21 cellular contexts compared by ENCODE assay signal in genomic region chr21:42130447-42130846, GRCh38. TPM values are rescaled to one million over a fixed set of nuclear protein-coding genes. Genes with fewer than 3 reads are reported as not detected.
DNase-seq lines count a peak whose midpoint lies in the region; FAIRE-seq and TF ChIP-seq lines count a peak whose summit lies in the region.
"Had no signal": no experiment of that assay in that cellular context is flagged by ENCODE, and none has a peak within 500 bp of the region (broad histone marks: within the 10 kb centered on the region; RNA-seq: fewer than 3 reads in every experiment).

No MANE protein-coding gene starts in this region.

- peak; percentile 20 for DNase-seq in ELR (ENCODE audit: low read depth)
- no peak for DNase-seq in H1 (ENCODE audit: low read depth in 1 of 2, low spot score in 2 of 2)
- no peak for DNase-seq in GM10266 (ENCODE audit: extremely low spot score)
- DNase-seq in stimulated activated naive CD4-positive, alpha-beta T cell (lab: John Stamatoyannopoulos, UW), result no peak
- no peak for DNase-seq in NCI-H82 (lab: John Stamatoyannopoulos, UW)
- DNase-seq in ureter (ENCODE audit: low spot score), result no peak
- DNase-seq: ACHN; BE2C; C1 segment of cervical spinal cord; CD4-positive, CD25-positive, alpha-beta regulatory T cell; CD8-positive, alpha-beta memory T cell; COR-L47; GF-D8; HCEC 1CT; Kasumi-1; KBM-7 had no signal

- H3K9ac ChIP-seq in H1 (replicated peaks in 1 of 4; ENCODE audit: extremely low read depth in 1 of 4, low read depth in 3 of 4, low read length in 3 of 4), result no peak overlapping the region

- no peaks in the 10 kb centered on the region for H3K79me1 ChIP-seq in H1 (ENCODE audit: low read depth, low read length)

- no peak overlapping the region for H3K4me2 ChIP-seq in H1 (ENCODE audit: insufficient read depth in 1 of 2, low read depth in 2 of 2, low read length in 2 of 2)

- no peak for TF ChIP-seq CTCF in H1 (IDR thresholded peaks at IDR 0.05; ENCODE audit: control extremely low read depth in 1 of 3, insufficient read depth in 1 of 3, low read depth in 1 of 3, low read length in 3 of 3)
- no peak for TF ChIP-seq CTCF in GM10266 (IDR thresholded peaks at IDR 0.05; ENCODE audit: control insufficient read depth, insufficient read depth, low read depth, missing control alignments)

- TF ChIP-seq EP300 in H1 (IDR thresholded peaks at IDR 0.05; ENCODE audit: borderline replicate concordance in 1 of 2, low read depth in 2 of 2, low read length in 2 of 2), result no peak

- no peak overlapping the region for H3K4me3 ChIP-seq in H1 (ENCODE audit: extremely low read depth in 1 of 4, insufficient read depth in 2 of 4, low read depth in 3 of 4, low read length in 4 of 4)
- H3K4me3 ChIP-seq: GM12878 had no signal

- no peak overlapping the region for H4K5ac ChIP-seq in H1 (ENCODE audit: insufficient read length, low read depth, low read length)

- no peak overlapping the region for H2BK20ac ChIP-seq in H1 (ENCODE audit: low read length)

- no peaks in the 10 kb centered on the region; the same call in 1 of the 2 replicates for H3K36me3 ChIP-seq in KOPT-K1 (ENCODE audit: insufficient read depth, low read length)
- H3K36me3 ChIP-seq in H1 (ENCODE audit: control insufficient read depth in 2 of 4, insufficient read depth in 4 of 4, low read length in 3 of 4), result no peaks in the 10 kb centered on the region
- H3K36me3 ChIP-seq: BE2C had no signal

- H2BK12ac ChIP-seq in H1 (ENCODE audit: low read depth, low read length), result no peak overlapping the region

- no peak overlapping the region for H2BK5ac ChIP-seq in H1 (ENCODE audit: low read depth, low read length)

- no peaks in the 10 kb centered on the region for H3K27me3 ChIP-seq in H1 (replicated peaks in 1 of 4; ENCODE audit: control insufficient read depth in 3 of 4, extremely low read depth in 1 of 4, insufficient read depth in 3 of 4, low read length in 3 of 4)
- H3K27me3 ChIP-seq: BE2C had no signal

- no peak overlapping the region for H2AK5ac ChIP-seq in H1 (ENCODE audit: low read depth, low read length)

- TF ChIP-seq POLR2A in H1 (IDR thresholded peaks at IDR 0.05; ENCODE audit: control extremely low read depth in 1 of 2, low read depth in 2 of 2, low read length in 2 of 2), result no peak

- peaks cover 6% of the 10 kb centered on the region; the same call in 1 of the 2 replicates for H3K23me2 ChIP-seq in H1 (ENCODE audit: low read depth, low read length)

- H4K91ac ChIP-seq in H1 (replicated peaks; ENCODE audit: insufficient read length, low read length), result no peak overlapping the region

- H3K14ac ChIP-seq in H1 (ENCODE audit: insufficient read length), result no peak overlapping the region

- no peak overlapping the region for H3K23ac ChIP-seq in H1 (ENCODE audit: insufficient read length)

- no peaks in the 10 kb centered on the region; a peak in 1 of 7 replicates for H3K4me1 ChIP-seq in H1 (replicated peaks in 1 of 4; ENCODE audit: control insufficient read depth in 3 of 4, insufficient read depth in 4 of 4, low read length in 3 of 4)
- H3K4me1 ChIP-seq: BE2C had no signal

- H3K79me2 ChIP-seq in H1 (ENCODE audit: control insufficient read depth in 1 of 2, insufficient read depth in 2 of 2, low read length in 2 of 2), result no peaks in the 10 kb centered on the region

- 95% methylated on average over 5 of the region's 6 CpGs; no CpG with 5 or more reads in 1 of the 2 experiments for WGBS in H1 (ENCODE audit: extremely low coverage in 1 of 2, insufficient coverage in 1 of 2, insufficient read length in 1 of 2, insufficient replicate concordance in 2 of 2, low coverage in 1 of 2, low lambda C conversion rate in 2 of 2, missing lambda C conversion rate in 1 of 2), 2 experiments

- no peaks in the 10 kb centered on the region for H3K9me3 ChIP-seq in KOPT-K1 (ENCODE audit: insufficient read depth, low read length, poor library complexity, severe bottlenecking)
- H3K9me3 ChIP-seq in H1 (ENCODE audit: insufficient read depth in 2 of 2, low read depth in 1 of 2, low read length in 1 of 2), result no peaks in the 10 kb centered on the region
- H3K9me3 ChIP-seq: BE2C had no signal

- H3K56ac ChIP-seq in H1 (replicated peaks; ENCODE audit: insufficient read length, low read depth, low read length), result no peak overlapping the region

- H2BK15ac ChIP-seq in H1 (ENCODE audit: low read length), result no peak overlapping the region

- TF ChIP-seq RAD21 in H1 (IDR thresholded peaks at IDR 0.05 in 1 of 2, conservative IDR thresholded peaks at IDR 0.05 in 1 of 2; ENCODE audit: low read depth in 2 of 2, low read length in 2 of 2), result no peak

- no peak overlapping the region for H2AFZ ChIP-seq in H1 (ENCODE audit: low read length)

- FAIRE-seq in H1 (lab: Jason Lieb, UNC), result no peak
- FAIRE-seq: GM19239 had no signal

- peaks cover 0 to 4% of the 10 kb centered on the region in 2 experiments for H4K20me1 ChIP-seq in H1 (replicated peaks in 1 of 2; ENCODE audit: control insufficient read depth in 1 of 2, insufficient read depth in 2 of 2, low read length in 2 of 2)

- POLR2A ChIA-PET in H1 (lab: Charles Lee; ENCODE audit: partially characterized antibody), result no interaction called here

- peak overlapping the region; percentile 99 for H3K27ac ChIP-seq in KOPT-K1 (ENCODE audit: low read depth, low read length, poor library complexity, severe bottlenecking)
- H3K27ac ChIP-seq in H1 (ENCODE audit: low read depth, low read length), result no peak overlapping the region

- no peak overlapping the region for H3K4ac ChIP-seq in H1 (replicated peaks; ENCODE audit: insufficient read length, low read depth, low read length)

- no peak overlapping the region for H4K8ac ChIP-seq in H1 (ENCODE audit: extremely low read depth, insufficient read depth, low read length)

- no peak overlapping the region for H2BK120ac ChIP-seq in H1 (replicated peaks; ENCODE audit: low read depth, low read length)

- CTCF ChIA-PET in H1 (lab: Charles Lee; ENCODE audit: partially characterized antibody), result interaction anchor here (0.6 to 3.4 kb wide), 6 partner anchors 13 to 765 kb away, joined by 3 to 18 read pairs (median 3); no protein-coding TSS in a partner anchor

- H3K18ac ChIP-seq in H1 (ENCODE audit: extremely low read depth, low read length), result no peak overlapping the region

TF ChIP-seq in H1, 55 proteins besides CTCF, POLR2A, EP300 and RAD21:
- TF ChIP-seq TEAD4 (IDR thresholded peaks at IDR 0.05; ENCODE audit: low read depth, low read length) (no peak), USF2 (IDR thresholded peaks at IDR 0.05; ENCODE audit: low read length) (0 out of 2 replicates have a peak, but pooled peaks have one; percentile 27), SIRT6 (IDR thresholded peaks at IDR 0.05; ENCODE audit: low read length) (no peak), POU5F1 (IDR thresholded peaks at IDR 0.05; ENCODE audit: low read depth, low read length) (no peak), CHD1 (IDR thresholded peaks at IDR 0.05; ENCODE audit: low read depth, low read length) (no peak), FOSL1 (IDR thresholded peaks at IDR 0.05; ENCODE audit: insufficient read depth, low read depth, low read length) (no peak), KDM5A (IDR thresholded peaks at IDR 0.05; ENCODE audit: low read length) (no peak), ASH2L (IDR thresholded peaks at IDR 0.05; ENCODE audit: low read length) (no peak), SIX5 (IDR thresholded peaks at IDR 0.05; ENCODE audit: low read depth, low read length) (no peak)

RNA-seq across cellular contexts. Expression of gene UMODL1, which starts 59.3 kb away (rescaled TPM):
- not detected in 2 replicates for total RNA-seq in H1 (2021; fragmentation: NEBNext Ultra II Directional; extraction: Animal tissue kit (Norgen Biotek cat#: 25700))
- polyA plus RNA-seq in H1 (2011; rRNA removed), result 0.02 TPM in 1 of 2 replicates, not detected in the other
- polyA plus RNA-seq in H1 (2011; cell fraction: cytosol; rRNA removed), result not detected
- polyA plus RNA-seq in H1 (2011; cell fraction: nucleus; rRNA removed), result not detected
- polyA plus RNA-seq in H1 (2012, experiment 1 of 2), result not detected in 4 replicates
- not detected for polyA plus RNA-seq in H1 (2012, experiment 2 of 2)
- not detected for polyA plus RNA-seq in H1 (2013, experiment 1 of 2)
- not detected for polyA plus RNA-seq in H1 (2013, experiment 2 of 2)
- polyA minus RNA-seq in H1 (2011; rRNA and poly(A)+ RNA removed), result not detected in 2 replicates
- not detected for polyA minus RNA-seq in H1 (2011; cell fraction: cytosol; rRNA and poly(A)+ RNA removed)
- polyA minus RNA-seq in H1 (2011; cell fraction: nucleus; rRNA and poly(A)+ RNA removed), result not detected
- not detected for total RNA-seq in ureter
- total RNA-seq: A172, H4 had no signal
- polyA plus RNA-seq: CD8-positive, alpha-beta memory T cell had no signal
